Comparison of ENCODE assay signal across 25 cellular contexts in genomic region chr14:100334904-100335303, GRCh38. TPM values are rescaled to one million over a fixed set of nuclear protein-coding genes. Genes with fewer than 3 reads are reported as not detected.
"Had no signal": no experiment of that assay in that cellular context is flagged by ENCODE, and none has a peak within 500 bp of the region (broad histone marks: within the 10 kb centered on the region; RNA-seq: fewer than 3 reads in every experiment).

No MANE protein-coding gene starts in this region.

- H3K9me3 ChIP-seq: tibial nerve had no signal

- H3K9me3 Mint-ChIP-seq: activated CD8-positive, alpha-beta T cell treated with anti-CD3 and anti-CD28 coated beads for 36 hours; activated T-cell treated with anti-CD3 and anti-CD28 coated beads, Interleukin-2, amount 50 U/mL, for 4 hours; brain; immature natural killer cell; neural progenitor cell; stimulated activated naive B cell treated with anti-CD40 and anti-IgM and Interleukin-4, amounts not matched to agents 10 μg/mL and 1 μg/mL and 100 μg/mL, for 72 hours; T-cell had no signal

- H3K27ac ChIP-seq: coronary artery, neural progenitor cell, parathyroid adenoma, tibial nerve had no signal

- H3K4me3 ChIP-seq: coronary artery, lung, neural progenitor cell, tibial nerve had no signal

- DNase-seq: activated CD4-positive, alpha-beta T cell treated with anti-CD3 and anti-CD28 coated beads for 1 hour; activated CD8-positive, alpha-beta T cell treated with anti-CD3 and anti-CD28 coated beads for 36 hours; activated gamma-delta T cell; activated T-cell treated with anti-CD3 and anti-CD28 coated beads, Interleukin-2, amount 50 U/mL, for 4 hours; amniotic stem cell; central memory CD4-positive, alpha-beta T cell; effector CD4-positive, alpha-beta T cell; foreskin melanocyte; immature natural killer cell; midbrain; retina; stimulated activated CD4-positive, alpha-beta T cell treated with anti-CD3 and anti-CD28 coated beads, Interleukin-15, amount 100 ng/mL, for 24 hours; stimulated activated CD4-positive, alpha-beta T cell treated with anti-CD3 and anti-CD28 coated beads, Interleukin-4, amount 100 ng/mL, for 1 hour; stimulated activated naive B cell treated with anti-CD40 and anti-IgM and Interleukin-4, amounts not matched to agents 10 μg/mL and 1 μg/mL and 100 μg/mL, for 72 hours; T-cell had no signal

- H3K4me1 Mint-ChIP-seq: brain, immature natural killer cell, T-cell had no signal

- H3K27me3 Mint-ChIP-seq: activated CD8-positive, alpha-beta T cell treated with anti-CD3 and anti-CD28 coated beads for 36 hours; activated naive CD8-positive, alpha-beta T cell; brain; stimulated activated naive B cell treated with anti-CD40 and anti-IgM and Interleukin-4, amounts not matched to agents 10 μg/mL and 1 μg/mL and 100 μg/mL, for 72 hours; T-cell had no signal

- H3K4me1 ChIP-seq: parathyroid adenoma had no signal

- H3K4me3 Mint-ChIP-seq: activated CD8-positive, alpha-beta T cell treated with anti-CD3 and anti-CD28 coated beads for 36 hours; activated naive CD8-positive, alpha-beta T cell; activated T-cell treated with anti-CD3 and anti-CD28 coated beads, Interleukin-2, amount 50 U/mL, for 4 hours; brain; immature natural killer cell; neural progenitor cell; stimulated activated naive B cell treated with anti-CD40 and anti-IgM and Interleukin-4, amounts not matched to agents 10 μg/mL and 1 μg/mL and 100 μg/mL, for 72 hours; T-cell had no signal

- H3K36me3 ChIP-seq: neural progenitor cell had no signal

- H3K27ac Mint-ChIP-seq: activated CD8-positive, alpha-beta T cell treated with anti-CD3 and anti-CD28 coated beads for 36 hours; activated naive CD8-positive, alpha-beta T cell; brain; immature natural killer cell; neural progenitor cell; stimulated activated naive B cell treated with anti-CD40 and anti-IgM and Interleukin-4, amounts not matched to agents 10 μg/mL and 1 μg/mL and 100 μg/mL, for 72 hours; T-cell had no signal

- H3K27me3 ChIP-seq: neural progenitor cell, tibial nerve had no signal

RNA-seq across cellular contexts. Expression of gene SLC25A47, which starts 11.8 kb away (rescaled TPM):
- total RNA-seq: activated CD8-positive, alpha-beta T cell treated with anti-CD3 and anti-CD28 coated beads for 36 hours; activated T-cell treated with anti-CD3 and anti-CD28 coated beads, Interleukin-2, amount 50 U/mL, for 4 hours; endothelial cell of umbilical vein; myocyte; subcutaneous adipose tissue had no signal
- polyA plus RNA-seq: endothelial cell of umbilical vein, immature natural killer cell had no signal
